ENCODE assay signal across 21 cellular contexts in genomic region chr12:131355688-131356245, GRCh38.
DNase-seq lines count a peak whose midpoint lies in the region; ATAC-seq, FAIRE-seq and TF ChIP-seq lines count a peak whose summit lies in the region.
"Had no signal": no experiment of that assay in that cellular context is flagged by ENCODE, and none has a peak within 500 bp of the region (broad histone marks: within the 10 kb centered on the region; RNA-seq: fewer than 3 reads in every experiment).

No MANE protein-coding gene starts in this region.

- H2BK15ac ChIP-seq in H1 (ENCODE audit: low read length) (no peak overlapping the region), neuronal stem cell (ENCODE audit: low read length) (no peak overlapping the region)

- H4K20me1 ChIP-seq in K562 (replicated peaks; ENCODE audit: control insufficient read depth, insufficient read depth, low read length) (no peaks in the 10 kb centered on the region), H1 (replicated peaks in 1 of 2; ENCODE audit: control insufficient read depth in 1 of 2, insufficient read depth in 2 of 2, low read length in 2 of 2) (no peaks in the 10 kb centered on the region)

- POLR2A ChIA-PET in K562 (lab: Yijun Ruan, JAX) (interaction anchor here (0.6 to 1.3 kb wide), 3 partner anchors 8 to 223 kb away, joined by 3 to 5 read pairs (median 5); no protein-coding TSS in a partner anchor), H1 (lab: Charles Lee; ENCODE audit: partially characterized antibody) (no interaction called here)

- H2BK12ac ChIP-seq in H1 (ENCODE audit: low read depth, low read length) (no peak overlapping the region), neuronal stem cell (ENCODE audit: low read length) (no peak overlapping the region)

- H3K36me3 ChIP-seq in K562 (ENCODE audit: control insufficient read depth, insufficient read depth, low read length) (no peaks in the 10 kb centered on the region; the same call in 2 of the 3 replicates), H1 (ENCODE audit: control insufficient read depth in 2 of 4, insufficient read depth in 4 of 4, low read length in 3 of 4) (no peaks in the 10 kb centered on the region), neuronal stem cell (replicated peaks in 1 of 2; ENCODE audit: control insufficient read depth in 2 of 2, insufficient read depth in 2 of 2, low read length in 2 of 2) (no peaks in the 10 kb centered on the region), mucosa of descending colon (ENCODE audit: low read depth) (no peaks in the 10 kb centered on the region), colonic mucosa (no peaks in the 10 kb centered on the region)

- TF ChIP-seq CTCF in K562 (IDR thresholded peaks at IDR 0.05 in 2 of 3, conservative IDR thresholded peaks at IDR 0.05 in 1 of 3; ENCODE audit: insufficient read depth in 2 of 3, low read depth in 1 of 3, low read length in 3 of 3) (no peak), H1 (IDR thresholded peaks at IDR 0.05; ENCODE audit: control extremely low read depth in 1 of 3, insufficient read depth in 1 of 3, low read depth in 1 of 3, low read length in 3 of 3) (no peak), mucosa of descending colon (IDR thresholded peaks at IDR 0.05) (no peak), colonic mucosa (IDR thresholded peaks at IDR 0.05) (no peak)

- H3K27ac ChIP-seq in K562 (ENCODE audit: extremely low read depth, low read depth, low read length) = no peak overlapping the region
- H3K27ac ChIP-seq in H1 (ENCODE audit: low read depth, low read length) = no peak overlapping the region
- H3K27ac ChIP-seq in neuronal stem cell (replicated peaks; ENCODE audit: low read length) = no peak overlapping the region
- no peak overlapping the region for H3K27ac ChIP-seq in colonic mucosa
- H3K27ac ChIP-seq: C4-2B had no signal

- H3K4me3 ChIP-seq in K562 (no peak overlapping the region), H1 (ENCODE audit: extremely low read depth in 1 of 4, insufficient read depth in 2 of 4, low read depth in 3 of 4, low read length in 4 of 4) (no peak overlapping the region), neuronal stem cell (ENCODE audit: low read length in 2 of 2) (no peak overlapping the region), mucosa of descending colon (no peak overlapping the region), colonic mucosa (no peak overlapping the region)
- H3K4me3 ChIP-seq: GM23338 had no signal

- no peaks in the 10 kb centered on the region for H3K36me3 Mint-ChIP-seq in stimulated activated effector memory CD8-positive, alpha-beta T cell treated with anti-CD3 and anti-CD28 coated beads, Interleukin-12 subunit alpha, Interleukin-12 subunit beta, amount 100 ng/mL, for 72 hours

- H3K27me3 ChIP-seq in K562 (ENCODE audit: control insufficient read depth in 2 of 2, insufficient read depth in 2 of 2, low read length in 2 of 2) = no peaks in the 10 kb centered on the region
- no peaks in the 10 kb centered on the region; a peak in 3 of 7 replicates for H3K27me3 ChIP-seq in H1 (replicated peaks in 1 of 4; ENCODE audit: control insufficient read depth in 3 of 4, extremely low read depth in 1 of 4, insufficient read depth in 3 of 4, low read length in 3 of 4)
- no peaks in the 10 kb centered on the region for H3K27me3 ChIP-seq in neuronal stem cell (ENCODE audit: control insufficient read depth in 3 of 3, insufficient read depth in 3 of 3, low read depth in 1 of 3, low read length in 3 of 3)
- H3K27me3 ChIP-seq in colonic mucosa = no peaks in the 10 kb centered on the region

- FAIRE-seq in K562 (lab: Jason Lieb, UNC) (no peak), H1 (lab: Jason Lieb, UNC) (no peak)
- FAIRE-seq: A204.1, D721Med, G401.6, GM12891, GM19239, HTR-8/SVneo had no signal

- no peak overlapping the region for H4K8ac ChIP-seq in H1 (ENCODE audit: extremely low read depth, insufficient read depth, low read length)
- H4K8ac ChIP-seq in neuronal stem cell (ENCODE audit: low read depth, low read length) = no peak overlapping the region

- no peaks in the 10 kb centered on the region for H3K9me3 Mint-ChIP-seq in stimulated activated effector memory CD8-positive, alpha-beta T cell treated with anti-CD3 and anti-CD28 coated beads, Interleukin-12 subunit alpha, Interleukin-12 subunit beta, amount 100 ng/mL, for 72 hours
- H3K9me3 Mint-ChIP-seq: CD4-positive, alpha-beta T cell; GM23338 had no signal

- TF ChIP-seq EP300 in K562 (IDR thresholded peaks at IDR 0.05; ENCODE audit: low read length) (no peak), H1 (IDR thresholded peaks at IDR 0.05; ENCODE audit: borderline replicate concordance in 1 of 2, low read depth in 2 of 2, low read length in 2 of 2) (no peak)

- H3K9me1 ChIP-seq in K562 (ENCODE audit: control insufficient read depth, insufficient read depth, low read length) = no peaks in the 10 kb centered on the region

- no peak overlapping the region for H3K56ac ChIP-seq in H1 (replicated peaks; ENCODE audit: insufficient read length, low read depth, low read length)

- no peak overlapping the region for H2BK120ac ChIP-seq in H1 (replicated peaks; ENCODE audit: low read depth, low read length)
- H2BK120ac ChIP-seq in neuronal stem cell (ENCODE audit: low read depth, low read length) = no peak overlapping the region

- no TSS peak for BruUV-seq in K562 (replicated peaks; lab: Mats Ljungman, UMichigan)

- H4K91ac ChIP-seq in H1 (replicated peaks; ENCODE audit: insufficient read length, low read length) (peak overlapping the region; percentile 25), neuronal stem cell (ENCODE audit: low read depth, low read length, poor library complexity) (no peak overlapping the region)

- no peak overlapping the region for H3K4me2 ChIP-seq in K562 (ENCODE audit: insufficient read depth, low read length)
- H3K4me2 ChIP-seq in H1 (ENCODE audit: insufficient read depth in 1 of 2, low read depth in 2 of 2, low read length in 2 of 2) = no peak overlapping the region
- H3K4me2 ChIP-seq in neuronal stem cell (ENCODE audit: insufficient read depth, low read length, poor library complexity, severe bottlenecking) = no peak overlapping the region
- H3K4me2 ChIP-seq: GM23338 had no signal

- H3K18ac ChIP-seq in H1 (ENCODE audit: extremely low read depth, low read length) (no peak overlapping the region), neuronal stem cell (ENCODE audit: low read length) (peak overlapping the region; percentile 6)

- H2AK5ac ChIP-seq in H1 (ENCODE audit: low read depth, low read length) = no peak overlapping the region
- H2AK5ac ChIP-seq in neuronal stem cell (ENCODE audit: low read depth, low read length) = peak overlapping the region; percentile 11

- ATAC-seq in K562 = no peak
- ATAC-seq in stimulated activated effector memory CD8-positive, alpha-beta T cell treated with anti-CD3 and anti-CD28 coated beads, Interleukin-12 subunit alpha, Interleukin-12 subunit beta, amount 100 ng/mL, for 72 hours = peak; percentile 5
- ATAC-seq in mucosa of descending colon = no peak
- ATAC-seq: GM23338 had no signal

- H3K79me2 ChIP-seq in K562 (ENCODE audit: control insufficient read depth, insufficient read depth, low read length) = no peaks in the 10 kb centered on the region
- H3K79me2 ChIP-seq in H1 (ENCODE audit: control insufficient read depth in 1 of 2, insufficient read depth in 2 of 2, low read length in 2 of 2) = no peaks in the 10 kb centered on the region

- no peak overlapping the region for H2BK5ac ChIP-seq in H1 (ENCODE audit: low read depth, low read length)
- H2BK5ac ChIP-seq in neuronal stem cell (ENCODE audit: low read length) = no peak overlapping the region

- CTCF ChIA-PET in K562 (lab: Yijun Ruan, JAX; ENCODE audit: low intra/inter-chr PET ratio) (no interaction called here), H1 (lab: Charles Lee; ENCODE audit: partially characterized antibody) (interaction anchor here (0.7 to 2.4 kb wide), 5 partner anchors 9 to 83 kb away, joined by 3 to 7 read pairs (median 4); no protein-coding TSS in a partner anchor)

- no peak overlapping the region for H4K5ac ChIP-seq in H1 (ENCODE audit: insufficient read length, low read depth, low read length)

- no peak for DNase-seq in K562 (ENCODE audit: extremely low read depth in 1 of 4, low spot score in 3 of 4)
- no peak for DNase-seq in H1 (ENCODE audit: low read depth in 1 of 2, low spot score in 2 of 2)
- no peak for DNase-seq in neuronal stem cell (ENCODE audit: low spot score)
- no peak for DNase-seq in stimulated activated effector memory CD8-positive, alpha-beta T cell treated with anti-CD3 and anti-CD28 coated beads, Interleukin-12 subunit alpha, Interleukin-12 subunit beta, amount 100 ng/mL, for 72 hours (ENCODE audit: low spot score in 2 of 2)
- DNase-seq in mucosa of descending colon = no peak
- DNase-seq in activated CD4-positive, alpha-beta T cell treated with anti-CD3 and anti-CD28 coated beads for 1 hour = no peak
- no peak for DNase-seq in NOMO-1 treated with dmso at 0.1 percent for 144 hours (lab: John Stamatoyannopoulos, UW; ENCODE audit: unreplicated experiment)
- no peak for DNase-seq in colonic mucosa
- DNase-seq: ACHN; Caco-2; CD4-positive, alpha-beta T cell; H7; IMR-90 had no signal

- H2BK20ac ChIP-seq in H1 (ENCODE audit: low read length) = no peak overlapping the region

- no peaks in the 10 kb centered on the region for H3K4me1 Mint-ChIP-seq in stimulated activated effector memory CD8-positive, alpha-beta T cell treated with anti-CD3 and anti-CD28 coated beads, Interleukin-12 subunit alpha, Interleukin-12 subunit beta, amount 100 ng/mL, for 72 hours

- H3K79me1 ChIP-seq in H1 (ENCODE audit: low read depth, low read length) (no peaks in the 10 kb centered on the region), neuronal stem cell (ENCODE audit: low read depth, low read length) (no peaks in the 10 kb centered on the region)

- no peak overlapping the region for H3K4ac ChIP-seq in H1 (replicated peaks; ENCODE audit: insufficient read length, low read depth, low read length)
- H3K4ac ChIP-seq in neuronal stem cell (ENCODE audit: low read length) = no peak overlapping the region

- intact Hi-C loops in K562 (cut with micrococcal nuclease) (loop anchor here (10.0 kb wide), 2 partner anchors 121 to 521 kb away; partner anchors contain the start of gene STX2), mucosa of descending colon (cut with DNase I, micrococcal nuclease) (no loop called here), colonic mucosa (cut with DNase I) (no loop called here)

- in situ Hi-C loops in K562 (cut with MboI) = no loop called here

- H3K9me3 ChIP-seq in K562 (replicated peaks; ENCODE audit: control insufficient read depth, insufficient read depth, low read depth, low read length) = peaks cover 7% of the 10 kb centered on the region
- H3K9me3 ChIP-seq in H1 (ENCODE audit: insufficient read depth in 2 of 2, low read depth in 1 of 2, low read length in 1 of 2) = no peaks in the 10 kb centered on the region; a peak in 1 of 4 replicates
- H3K9me3 ChIP-seq in neuronal stem cell (replicated peaks in 1 of 2; ENCODE audit: control insufficient read depth in 2 of 2, insufficient read depth in 1 of 2, low read depth in 1 of 2, low read length in 2 of 2) = peaks cover 0 to 3% of the 10 kb centered on the region in 2 donors
- H3K9me3 ChIP-seq in mucosa of descending colon = no peaks in the 10 kb centered on the region
- no peaks in the 10 kb centered on the region for H3K9me3 ChIP-seq in colonic mucosa

- TF ChIP-seq POLR2A in K562 (conservative IDR thresholded peaks at IDR 0.05) (no peak), H1 (IDR thresholded peaks at IDR 0.05; ENCODE audit: control extremely low read depth in 1 of 2, low read depth in 2 of 2, low read length in 2 of 2) (no peak)

- peaks cover 28 to 32% of the 10 kb centered on the region in 2 experiments for H3K4me1 ChIP-seq in K562 (replicated peaks in 1 of 2; ENCODE audit: control insufficient read depth in 2 of 2, insufficient read depth in 2 of 2, low read length in 2 of 2)
- peaks cover 0 to 3% (median 0%) of the 10 kb centered on the region in 4 experiments; a peak in 1 of 7 replicates for H3K4me1 ChIP-seq in H1 (replicated peaks in 1 of 4; ENCODE audit: control insufficient read depth in 3 of 4, insufficient read depth in 4 of 4, low read length in 3 of 4)
- peaks cover 0 to 25% of the 10 kb centered on the region in 2 donors for H3K4me1 ChIP-seq in neuronal stem cell (ENCODE audit: control insufficient read depth in 2 of 2, insufficient read depth in 1 of 2, low read depth in 1 of 2, low read length in 2 of 2)
- no peaks in the 10 kb centered on the region for H3K4me1 ChIP-seq in mucosa of descending colon (ENCODE audit: low read depth)
- H3K4me1 ChIP-seq in colonic mucosa = no peaks in the 10 kb centered on the region
- H3K4me1 ChIP-seq: Caco-2 had no signal

- no peak overlapping the region for H3K27ac Mint-ChIP-seq in stimulated activated effector memory CD8-positive, alpha-beta T cell treated with anti-CD3 and anti-CD28 coated beads, Interleukin-12 subunit alpha, Interleukin-12 subunit beta, amount 100 ng/mL, for 72 hours
- H3K27ac Mint-ChIP-seq: CD4-positive, alpha-beta T cell; GM23338 had no signal

- H3K14ac ChIP-seq in H1 (ENCODE audit: insufficient read length) (no peak overlapping the region), neuronal stem cell (ENCODE audit: low read length) (no peak overlapping the region)

- H3K4me3 Mint-ChIP-seq in stimulated activated effector memory CD8-positive, alpha-beta T cell treated with anti-CD3 and anti-CD28 coated beads, Interleukin-12 subunit alpha, Interleukin-12 subunit beta, amount 100 ng/mL, for 72 hours = no peak overlapping the region
- H3K4me3 Mint-ChIP-seq: CD4-positive, alpha-beta T cell; GM23338 had no signal

- 0 out of 2 replicates have a peak overlapping the region, but pooled peaks have one; percentile 5 for H2AFZ ChIP-seq in K562 (ENCODE audit: low read depth, low read length)
- no peak overlapping the region for H2AFZ ChIP-seq in H1 (ENCODE audit: low read length)
- peak overlapping the region; percentile 27 for H2AFZ ChIP-seq in neuronal stem cell (ENCODE audit: low read length)
- H2AFZ ChIP-seq: GM23338 had no signal

- peak overlapping the region in 1 of 2 experiments; percentile 52; a peak in 2 of 4 replicates for H3K9ac ChIP-seq in K562 (ENCODE audit: insufficient read depth in 1 of 2, low read depth in 2 of 2, low read length in 2 of 2)
- no peak overlapping the region for H3K9ac ChIP-seq in H1 (replicated peaks in 1 of 4; ENCODE audit: extremely low read depth in 1 of 4, low read depth in 3 of 4, low read length in 3 of 4)
- no peak overlapping the region for H3K9ac ChIP-seq in neuronal stem cell (ENCODE audit: low read depth, low read length, poor library complexity)
- no peak overlapping the region for H3K9ac ChIP-seq in colonic mucosa (ENCODE audit: low read depth in 2 of 2, low read length in 2 of 2)

- 68% methylated on average over 16 of the region's 16 CpGs for WGBS in K562 (ENCODE audit: insufficient coverage, low coverage, missing lambda C conversion rate)
- WGBS in H1 (ENCODE audit: extremely low coverage in 1 of 2, insufficient coverage in 1 of 2, insufficient read length in 1 of 2, insufficient replicate concordance in 2 of 2, low coverage in 1 of 2, low lambda C conversion rate in 2 of 2, missing lambda C conversion rate in 1 of 2), 2 experiments = 90% methylated on average over 16 of the region's 16 CpGs; no CpG with 5 or more reads in 1 of the 2 experiments
- WGBS in neuronal stem cell (ENCODE audit: extremely low coverage in 2 of 2, insufficient read length in 2 of 2, insufficient replicate concordance in 1 of 2), 2 donors = no CpG with 5 or more reads among the region's 16 CpGs

- TF ChIP-seq RAD21 in K562 (CRISPR knock-in tag; conservative IDR thresholded peaks at IDR 0.05 in 1 of 2, IDR thresholded peaks at IDR 0.05 in 1 of 2) = no peak
- no peak for TF ChIP-seq RAD21 in H1 (IDR thresholded peaks at IDR 0.05 in 1 of 2, conservative IDR thresholded peaks at IDR 0.05 in 1 of 2; ENCODE audit: low read depth in 2 of 2, low read length in 2 of 2)

- peaks cover 3% of the 10 kb centered on the region; the same call in 1 of the 2 replicates for H3K23me2 ChIP-seq in H1 (ENCODE audit: low read depth, low read length)

- H3K23ac ChIP-seq in H1 (ENCODE audit: insufficient read length) = no peak overlapping the region
- H3K23ac ChIP-seq in neuronal stem cell (ENCODE audit: low read depth, low read length, poor library complexity) = peak overlapping the region; percentile 4
